In genomic region chr12:32104572-32105355, GRCh38 we compare ENCODE assay signal across 1 cellular context.
A peak's percentile ranks its signal among the peaks of the same experiment; 100 is the strongest.
TF ChIP-seq lines count a peak whose summit lies in the region.

No MANE protein-coding gene starts in this region.

TF ChIP-seq in K562, 482 proteins besides CTCF, POLR2A, EP300 and RAD21 (continued from another document):
- TF ChIP-seq ZBTB5 (IDR thresholded peaks at IDR 0.05) (no peak), SMARCA5 (IDR thresholded peaks at IDR 0.05) (no peak), NCOR1 (IDR thresholded peaks at IDR 0.05) (no peak), ETV1 (tag; conservative IDR thresholded peaks at IDR 0.05; ENCODE audit: low read depth) (no peak), BCOR (IDR thresholded peaks at IDR 0.05) (no peak), ZNF165 (CRISPR knock-in tag; IDR thresholded peaks at IDR 0.05; ENCODE audit: borderline replicate concordance) (no peak), TEAD4 (IDR thresholded peaks at IDR 0.05; ENCODE audit: low read length) (peak; percentile 59), TEAD4 (CRISPR knock-in tag; IDR thresholded peaks at IDR 0.05; ENCODE audit: borderline replicate concordance) (no peak), HLTF (IDR thresholded peaks at IDR 0.05) (no peak), ZEB2 (IDR thresholded peaks at IDR 0.05) (peak; percentile 79), KAT8 (IDR thresholded peaks at IDR 0.05; ENCODE audit: low read depth) (no peak), ETS2 (tag; IDR thresholded peaks at IDR 0.05; ENCODE audit: borderline replicate concordance, poor library complexity, severe bottlenecking) (no peak), RB1 (IDR thresholded peaks at IDR 0.05; ENCODE audit: low read depth) (no peak), PPARD (CRISPR knock-in tag; IDR thresholded peaks at IDR 0.05) (no peak), CBX3 (IDR thresholded peaks at IDR 0.05; ENCODE audit: borderline replicate concordance in 1 of 2, low read length in 2 of 2) (no peak), STAT5A (IDR thresholded peaks at IDR 0.05; ENCODE audit: borderline replicate concordance, low read length) (no peak), NR2C1 (IDR thresholded peaks at IDR 0.05) (peak; percentile 65), NR2C1 (tag; IDR thresholded peaks at IDR 0.05) (peak; percentile 61; the same call in 1 of the 2 replicates), ZNF699 (CRISPR knock-in tag; IDR thresholded peaks at IDR 0.05; ENCODE audit: insufficient replicate concordance) (no peak), ZNF707 (CRISPR knock-in tag; conservative IDR thresholded peaks at IDR 0.05) (no peak), RREB1 (CRISPR knock-in tag; IDR thresholded peaks at IDR 0.05) (no peak), IRF1 (CRISPR knock-in tag; IDR thresholded peaks at IDR 0.05; ENCODE audit: borderline replicate concordance) (no peak), USF2 (CRISPR knock-in tag; IDR thresholded peaks at IDR 0.05) (no peak), TCF3 (CRISPR knock-in tag; IDR thresholded peaks at IDR 0.05) (peak; percentile 75), MAFG (tag; conservative IDR thresholded peaks at IDR 0.05) (no peak), HSF4 (CRISPR knock-in tag; IDR thresholded peaks at IDR 0.05; ENCODE audit: borderline replicate concordance) (no peak), ZNF274 (IDR thresholded peaks at IDR 0.05; ENCODE audit: borderline replicate concordance, low read depth, low read length) (no peak), FOXJ3 (CRISPR knock-in tag; IDR thresholded peaks at IDR 0.05) (no peak), FOXA3 (CRISPR knock-in tag; conservative IDR thresholded peaks at IDR 0.05 in 1 of 2, IDR thresholded peaks at IDR 0.05 in 1 of 2) (no peak), COPS2 (conservative IDR thresholded peaks at IDR 0.05) (no peak), EZH2 (IDR thresholded peaks at IDR 0.05; ENCODE audit: borderline replicate concordance, low read depth, low read length) (no peak), ZNF184 (CRISPR knock-in tag; IDR thresholded peaks at IDR 0.05) (no peak), CBFA2T3 (IDR thresholded peaks at IDR 0.05) (peak; percentile 80), KLF10 (CRISPR knock-in tag; IDR thresholded peaks at IDR 0.05) (no peak), NFXL1 (CRISPR knock-in tag; IDR thresholded peaks at IDR 0.05) (no peak), ERF (CRISPR knock-in tag; IDR thresholded peaks at IDR 0.05) (no peak)
- TF ChIP-seq, protein P1, sequence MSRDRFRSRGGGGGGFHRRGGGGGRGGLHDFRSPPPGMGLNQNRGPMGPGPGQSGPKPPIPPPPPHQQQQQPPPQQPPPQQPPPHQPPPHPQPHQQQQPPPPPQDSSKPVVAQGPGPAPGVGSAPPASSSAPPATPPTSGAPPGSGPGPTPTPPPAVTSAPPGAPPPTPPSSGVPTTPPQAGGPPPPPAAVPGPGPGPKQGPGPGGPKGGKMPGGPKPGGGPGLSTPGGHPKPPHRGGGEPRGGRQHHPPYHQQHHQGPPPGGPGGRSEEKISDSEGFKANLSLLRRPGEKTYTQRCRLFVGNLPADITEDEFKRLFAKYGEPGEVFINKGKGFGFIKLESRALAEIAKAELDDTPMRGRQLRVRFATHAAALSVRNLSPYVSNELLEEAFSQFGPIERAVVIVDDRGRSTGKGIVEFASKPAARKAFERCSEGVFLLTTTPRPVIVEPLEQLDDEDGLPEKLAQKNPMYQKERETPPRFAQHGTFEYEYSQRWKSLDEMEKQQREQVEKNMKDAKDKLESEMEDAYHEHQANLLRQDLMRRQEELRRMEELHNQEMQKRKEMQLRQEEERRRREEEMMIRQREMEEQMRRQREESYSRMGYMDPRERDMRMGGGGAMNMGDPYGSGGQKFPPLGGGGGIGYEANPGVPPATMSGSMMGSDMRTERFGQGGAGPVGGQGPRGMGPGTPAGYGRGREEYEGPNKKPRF (IDR thresholded peaks at IDR 0.05; ENCODE audit: low read depth, low read length), result no peak
- TF ChIP-seq, protein P2, sequence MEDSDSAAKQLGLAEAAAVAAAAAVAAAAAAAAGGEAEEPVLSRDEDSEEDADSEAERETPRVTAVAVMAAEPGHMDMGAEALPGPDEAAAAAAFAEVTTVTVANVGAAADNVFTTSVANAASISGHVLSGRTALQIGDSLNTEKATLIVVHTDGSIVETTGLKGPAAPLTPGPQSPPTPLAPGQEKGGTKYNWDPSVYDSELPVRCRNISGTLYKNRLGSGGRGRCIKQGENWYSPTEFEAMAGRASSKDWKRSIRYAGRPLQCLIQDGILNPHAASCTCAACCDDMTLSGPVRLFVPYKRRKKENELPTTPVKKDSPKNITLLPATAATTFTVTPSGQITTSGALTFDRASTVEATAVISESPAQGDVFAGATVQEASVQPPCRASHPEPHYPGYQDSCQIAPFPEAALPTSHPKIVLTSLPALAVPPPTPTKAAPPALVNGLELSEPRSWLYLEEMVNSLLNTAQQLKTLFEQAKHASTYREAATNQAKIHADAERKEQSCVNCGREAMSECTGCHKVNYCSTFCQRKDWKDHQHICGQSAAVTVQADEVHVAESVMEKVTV (CRISPR knock-in tag; IDR thresholded peaks at IDR 0.05), result no peak
